ENCODE assay signal across 8 cellular contexts in the genomic region with DNA sequence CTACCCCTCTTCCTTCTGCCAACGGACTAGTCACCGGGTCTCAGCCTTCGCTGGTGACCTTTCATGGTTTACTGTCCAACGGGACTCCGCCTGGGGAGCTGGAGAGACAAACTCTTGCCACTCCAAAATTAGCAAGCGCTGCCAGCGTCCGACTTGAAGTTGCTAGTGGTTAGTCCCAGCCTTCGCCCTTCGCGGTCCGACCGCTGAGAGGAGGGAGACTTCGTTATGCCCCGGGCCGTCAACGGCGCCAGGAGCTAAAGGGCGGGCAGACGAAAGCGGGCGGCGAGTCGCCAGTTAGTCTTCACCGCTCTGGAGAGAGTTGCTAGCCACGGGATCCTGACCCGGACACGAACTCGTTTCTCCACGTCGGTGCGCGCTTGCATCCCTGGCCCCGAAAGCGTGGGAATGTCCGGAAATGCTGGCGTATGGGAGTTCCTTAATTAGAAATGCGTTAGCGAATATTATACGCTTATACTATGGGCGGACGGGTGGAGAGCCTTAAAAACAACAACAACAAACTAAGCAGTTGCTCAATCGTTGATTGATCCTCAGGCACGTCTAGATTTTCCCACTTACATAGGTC. TPM values are rescaled to one million over a fixed set of nuclear protein-coding genes. Genes with fewer than 3 reads are reported as not detected.
DNase-seq lines count a peak whose midpoint lies in the region; ATAC-seq and FAIRE-seq lines count a peak whose summit lies in the region.

No MANE protein-coding gene starts in this region.

- peak overlapping the region; percentile 95 for H3K18ac ChIP-seq in neuronal stem cell (ENCODE audit: low read length)

- no peak overlapping the region for H2BK12ac ChIP-seq in neuronal stem cell (ENCODE audit: low read length)

- WGBS in neuronal stem cell (ENCODE audit: extremely low coverage in 2 of 2, insufficient read length in 2 of 2, insufficient replicate concordance in 1 of 2), 2 donors, result no CpG with 5 or more reads among the region's 44 CpGs
- WGBS in aorta, 2 donors, result 0% methylated on average over 44 of the region's 44 CpGs

- peak overlapping the region; percentile 98 for H2BK5ac ChIP-seq in neuronal stem cell (ENCODE audit: low read length)

- H3K4me2 ChIP-seq in neuronal stem cell (ENCODE audit: insufficient read depth, low read length, poor library complexity, severe bottlenecking), result peak overlapping the region; percentile 66

- H3K4me3 ChIP-seq in neuronal stem cell (ENCODE audit: low read length in 2 of 2), result peak overlapping the region; percentile 69 to 97
- H3K4me3 ChIP-seq in aorta (ENCODE audit: low read length in 2 of 2), result peak overlapping the region; percentile 88 to 95

- peak overlapping the region; percentile 85 for H2AFZ ChIP-seq in neuronal stem cell (ENCODE audit: low read length)

- H3K9me3 ChIP-seq in neuronal stem cell (replicated peaks in 1 of 2; ENCODE audit: control insufficient read depth in 2 of 2, insufficient read depth in 1 of 2, low read depth in 1 of 2, low read length in 2 of 2) (no peaks in the 10 kb centered on the region), aorta (ENCODE audit: control insufficient read depth, low read length) (no peaks in the 10 kb centered on the region)

- peak overlapping the region; percentile 97 for H3K9ac ChIP-seq in neuronal stem cell (ENCODE audit: low read depth, low read length, poor library complexity)

- H3K23ac ChIP-seq in neuronal stem cell (ENCODE audit: low read depth, low read length, poor library complexity), result peak overlapping the region; percentile 91

- H3K27me3 ChIP-seq in neuronal stem cell (ENCODE audit: control insufficient read depth in 3 of 3, insufficient read depth in 3 of 3, low read depth in 1 of 3, low read length in 3 of 3), result no peaks in the 10 kb centered on the region
- H3K27me3 ChIP-seq in aorta (ENCODE audit: control insufficient read depth in 1 of 2, insufficient read depth in 2 of 2, low read length in 1 of 2), result no peaks in the 10 kb centered on the region

- no peak overlapping the region for H4K91ac ChIP-seq in neuronal stem cell (ENCODE audit: low read depth, low read length, poor library complexity)

- H3K36me3 ChIP-seq in neuronal stem cell (replicated peaks in 1 of 2; ENCODE audit: control insufficient read depth in 2 of 2, insufficient read depth in 2 of 2, low read length in 2 of 2), result peaks cover 0 to 44% of the 10 kb centered on the region in 2 donors
- no peaks in the 10 kb centered on the region for H3K36me3 ChIP-seq in aorta (ENCODE audit: control insufficient read depth in 1 of 2, insufficient read depth in 2 of 2, low read length in 1 of 2)

- FAIRE-seq in frontal cortex (lab: Jason Lieb, UNC), result no peak

- peak; percentile 30 for DNase-seq in DMS79 treated with DMSO at 0.1 percent for 48 hours (lab: John Stamatoyannopoulos, UW)
- no peak for DNase-seq in DMS79 (lab: John Stamatoyannopoulos, UW)
- peak; percentile 63 for DNase-seq in NCI-H69 (lab: John Stamatoyannopoulos, UW)
- DNase-seq in activated gamma-delta T cell (lab: John Stamatoyannopoulos, UW), result peak; percentile 17
- DNase-seq in frontal cortex (ENCODE audit: low spot score in 2 of 2), result peak; percentile 4 to 27
- DNase-seq in neuronal stem cell (ENCODE audit: low spot score), result no peak
- peak; percentile 69 to 79 for DNase-seq in aorta

- ATAC-seq in HG02571 (IDR thresholded peaks at IDR 0.05; ENCODE audit: unreplicated experiment), result peak; percentile 15
- peak; percentile 41 for ATAC-seq in aorta (ENCODE audit: low FRiP score)

- H2BK120ac ChIP-seq in neuronal stem cell (ENCODE audit: low read depth, low read length), result peak overlapping the region; percentile 87

- peak overlapping the region; percentile 53 for H3K4ac ChIP-seq in neuronal stem cell (ENCODE audit: low read length)

- peak overlapping the region; percentile 92 for H3K14ac ChIP-seq in neuronal stem cell (ENCODE audit: low read length)

- peaks cover 5% of the 10 kb centered on the region for H3K79me1 ChIP-seq in neuronal stem cell (ENCODE audit: low read depth, low read length)

- H2AK5ac ChIP-seq in neuronal stem cell (ENCODE audit: low read depth, low read length), result peak overlapping the region; percentile 90

- intact Hi-C loops in aorta (cut with DNase I), result no loop called here

- no peak overlapping the region for H4K8ac ChIP-seq in neuronal stem cell (ENCODE audit: low read depth, low read length)

- H3K4me1 ChIP-seq in neuronal stem cell (ENCODE audit: control insufficient read depth in 2 of 2, insufficient read depth in 1 of 2, low read depth in 1 of 2, low read length in 2 of 2) (peaks cover 2 to 6% of the 10 kb centered on the region in 2 donors), aorta (ENCODE audit: control insufficient read depth in 1 of 2, insufficient read depth in 2 of 2, low read length in 2 of 2) (peaks cover 0 to 3% of the 10 kb centered on the region in 2 donors)

- H2BK15ac ChIP-seq in neuronal stem cell (ENCODE audit: low read length), result peak overlapping the region; percentile 30

- H3K27ac ChIP-seq in neuronal stem cell (replicated peaks; ENCODE audit: low read length), result peak overlapping the region; percentile 97
- H3K27ac ChIP-seq in aorta (ENCODE audit: low read depth in 1 of 2, low read length in 2 of 2), result peak overlapping the region; percentile 61 to 71

RNA-seq across cellular contexts. Expression of gene SMC4, which starts 0.7 kb away (rescaled TPM):
- total RNA-seq in frontal cortex (24.9 TPM), aorta (10 to 100 TPM; 20.4 to 26.1 TPM)
- polyA plus RNA-seq in neuronal stem cell (2013, experiment 1 of 2), result 430 TPM
- 436 TPM for polyA plus RNA-seq in neuronal stem cell (2013, experiment 2 of 2)
- polyA plus RNA-seq in aorta, result 10 to 100 TPM; 25.5 to 33.0 TPM

RNA-seq across cellular contexts. Expression of gene IFT80, which starts 1.1 kb away (rescaled TPM):
- total RNA-seq in frontal cortex (42.4 TPM), aorta (10 to 100 TPM; 18.1 to 26.7 TPM)
- 23.8 TPM for polyA plus RNA-seq in neuronal stem cell (2013, experiment 1 of 2)
- polyA plus RNA-seq in neuronal stem cell (2013, experiment 2 of 2), result 24.0 TPM
- polyA plus RNA-seq in aorta, result 10 to 100 TPM in 1 of 2 donors, 1 to 10 TPM in 1; 9.9 to 33.4 TPM

RNA-seq across cellular contexts. Expression of gene TRIM59, which starts 49.4 kb away (rescaled TPM):
- 11.0 TPM for total RNA-seq in frontal cortex
- 44.2 TPM for polyA plus RNA-seq in neuronal stem cell (2013, experiment 1 of 2)
- polyA plus RNA-seq in neuronal stem cell (2013, experiment 2 of 2), result 43.4 TPM
- 1 to 10 TPM; 3.4 to 6.9 TPM for total RNA-seq in aorta
- 1 to 10 TPM; 2.5 to 3.4 TPM for polyA plus RNA-seq in aorta

Comparison
In these comparisons a context has a peak if more than half of its experiments do, and no peak if none do; other contexts are left out.
1. DNase-seq: peak in DMS79 treated with DMSO at 0.1 percent for 48 hours (single experiment), NCI-H69 (single experiment), activated gamma-delta T cell (single experiment), frontal cortex (2 of 2) and aorta (2 of 2); none in DMS79 (single experiment) and neuronal stem cell (single experiment).